Comparison of ENCODE assay signal across 22 cellular contexts in the genomic region with DNA sequence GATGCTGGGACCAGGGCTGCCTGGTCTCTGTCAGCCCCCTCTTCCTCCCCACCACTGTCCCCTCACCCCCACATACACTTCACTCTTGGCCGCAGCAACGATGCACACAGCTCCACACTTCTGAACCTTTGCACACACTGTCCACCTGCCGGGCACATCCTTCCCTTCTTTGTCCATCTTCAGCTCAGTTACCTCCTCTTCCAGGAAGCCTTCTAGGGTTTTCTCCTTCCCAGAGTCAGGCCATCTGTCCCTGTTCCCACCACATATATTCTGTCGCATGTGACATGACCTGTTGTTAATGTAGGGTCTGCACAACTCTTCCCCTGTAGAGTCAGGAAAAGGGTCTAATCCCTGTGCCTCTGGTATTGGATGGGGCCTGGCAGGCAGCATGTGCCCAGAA.
"Had no signal": no experiment of that assay in that cellular context is flagged by ENCODE, and none has a peak within 500 bp of the region (broad histone marks: within the 10 kb centered on the region; RNA-seq: fewer than 3 reads in every experiment).

No MANE protein-coding gene starts in this region.

- H3K27ac ChIP-seq: RWPE1, SJSA1, SK-N-MC had no signal

- DNase-seq: Karpas-422; KG1; MG63; NCI-H1092; NCI-H1105 treated with DMSO at 0.1 percent for 48 hours; NCI-H1417 treated with DMSO at 0.1 percent for 48 hours; NCI-H146; NCI-H1694 treated with DMSO at 0.1 percent for 48 hours; NCI-H1930; NCI-H2081; NCI-H2107; NCI-H2227 treated with DMSO at 0.1 percent for 48 hours; NCI-H524; NCI-H526 treated with DMSO at 0.1 percent for 48 hours; NCI-H774; NK-92 treated with Interleukin-12 subunit alpha and Interleukin-12 subunit beta, amount 100 ng/mL, for 24 hours; PC-3; Right ventricle myocardium superior; SIG-M5 had no signal

- H3K36me3 ChIP-seq: SJSA1 had no signal

- H3K4me3 ChIP-seq: MG63, SJSA1, SK-N-MC had no signal

- H3K27me3 ChIP-seq: MG63, SJSA1 had no signal

- H3K4me1 ChIP-seq: SJSA1 had no signal

- ATAC-seq: PC-3 had no signal
